ENCODE assay signal across 8 cellular contexts in the genomic region with DNA sequence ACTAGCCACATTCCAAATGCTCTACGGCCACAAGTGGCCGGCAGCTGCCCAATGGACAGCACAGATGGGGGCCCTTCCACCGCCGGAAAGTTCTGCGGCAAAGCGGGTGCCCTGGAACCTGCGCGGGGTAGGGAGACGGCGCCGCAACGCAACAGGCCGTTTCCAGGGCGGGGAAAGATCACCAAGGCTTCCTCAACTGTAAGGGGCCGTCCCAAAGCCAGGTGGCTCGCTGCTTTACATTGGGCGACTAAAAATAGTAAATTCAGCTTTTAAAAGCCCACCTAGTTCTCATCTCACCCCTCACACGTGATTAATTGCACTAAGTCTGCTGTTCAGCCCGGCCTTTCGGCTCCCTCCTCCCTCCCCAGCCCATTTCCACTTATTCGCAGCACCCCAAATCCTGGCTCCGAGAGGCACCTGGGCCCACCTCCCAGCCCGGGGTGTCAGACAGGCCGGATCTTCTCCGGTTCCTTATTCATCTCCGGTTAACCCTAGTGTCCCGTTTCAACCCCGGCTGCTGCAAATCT. TPM values are rescaled to one million over a fixed set of nuclear protein-coding genes. Genes with fewer than 3 reads are reported as not detected.
DNase-seq lines count a peak whose midpoint lies in the region; ATAC-seq and TF ChIP-seq lines count a peak whose summit lies in the region.

No MANE protein-coding gene starts in this region.

- H3K9me3 ChIP-seq in BLaER1 = no peaks in the 10 kb centered on the region
- H3K9me3 ChIP-seq in osteoblast (ENCODE audit: low read depth, low read length) = no peaks in the 10 kb centered on the region

- no peaks in the 10 kb centered on the region for H3K27me3 Mint-ChIP-seq in activated T-cell treated with anti-CD3 and anti-CD28 coated beads, Interleukin-2, amount 50 U/mL, for 4 hours (ENCODE audit: low read depth)

- H3K36me3 ChIP-seq in BLaER1 (peaks cover 38% of the 10 kb centered on the region), osteoblast (ENCODE audit: insufficient read depth, low read length) (peaks cover 21% of the 10 kb centered on the region)

- H3K4me1 ChIP-seq in BLaER1 (peaks cover 21% of the 10 kb centered on the region), osteoblast (ENCODE audit: insufficient read depth, low read length) (peaks cover 8% of the 10 kb centered on the region)

- H3K4me3 Mint-ChIP-seq in activated T-cell treated with anti-CD3 and anti-CD28 coated beads, Interleukin-2, amount 50 U/mL, for 4 hours = peak overlapping the region; percentile 98

- H3K9me3 Mint-ChIP-seq in activated T-cell treated with anti-CD3 and anti-CD28 coated beads, Interleukin-2, amount 50 U/mL, for 4 hours = no peaks in the 10 kb centered on the region

- H3K27me3 ChIP-seq in BLaER1 (no peaks in the 10 kb centered on the region), osteoblast (ENCODE audit: insufficient read depth, low read length) (no peaks in the 10 kb centered on the region)

- DNase-seq in NCI-H345 treated with DMSO at 0.1 percent for 48 hours (lab: John Stamatoyannopoulos, UW; ENCODE audit: unreplicated experiment) = peak; percentile 35
- peak; percentile 12 for DNase-seq in activated T-cell treated with anti-CD3 and anti-CD28 coated beads, Interleukin-2, amount 50 U/mL, for 4 hours
- DNase-seq in fibroblast of villous mesenchyme (ENCODE audit: low read depth) = peak; percentile 38
- DNase-seq in osteoblast (ENCODE audit: insufficient read length, low spot score, missing footprints) = peak; percentile 80
- no peak for DNase-seq in retina

- H2AFZ ChIP-seq in osteoblast (ENCODE audit: low read length) = peak overlapping the region; percentile 97

- ATAC-seq in GM21526 (IDR thresholded peaks at IDR 0.05; ENCODE audit: low FRiP score, unreplicated experiment) (peak; percentile 11), HG03139 (IDR thresholded peaks at IDR 0.05; ENCODE audit: unreplicated experiment) (no peak)
- peak; percentile 16 to 19 for ATAC-seq in activated T-cell treated with anti-CD3 and anti-CD28 coated beads, Interleukin-2, amount 50 U/mL, for 4 hours

- no peak for TF ChIP-seq CTCF in fibroblast of villous mesenchyme (IDR thresholded peaks at IDR 0.05; ENCODE audit: insufficient read depth, low read depth, low read length)
- no peak for TF ChIP-seq CTCF in osteoblast (IDR thresholded peaks at IDR 0.05; ENCODE audit: extremely low read depth, low read depth, low read length)

- peak overlapping the region; percentile 87 for H3K9ac ChIP-seq in BLaER1

- peaks cover 18% of the 10 kb centered on the region for H3K4me1 Mint-ChIP-seq in activated T-cell treated with anti-CD3 and anti-CD28 coated beads, Interleukin-2, amount 50 U/mL, for 4 hours (ENCODE audit: low read depth)

- H4K20me1 ChIP-seq in BLaER1 (peaks cover 26% of the 10 kb centered on the region), osteoblast (ENCODE audit: insufficient read depth, low read length) (peaks cover 6% of the 10 kb centered on the region)

- peaks cover 25% of the 10 kb centered on the region for H3K79me2 ChIP-seq in osteoblast (ENCODE audit: insufficient read depth, low read length)

- peaks cover 13% of the 10 kb centered on the region for H3K36me3 Mint-ChIP-seq in activated T-cell treated with anti-CD3 and anti-CD28 coated beads, Interleukin-2, amount 50 U/mL, for 4 hours (ENCODE audit: insufficient read depth)

- H3K4me3 ChIP-seq in BLaER1 = peak overlapping the region; percentile 99
- H3K4me3 ChIP-seq in fibroblast of villous mesenchyme (ENCODE audit: low read depth, low read length) = peak overlapping the region; percentile 96
- H3K4me3 ChIP-seq in osteoblast (ENCODE audit: insufficient read depth, low read length) = peak overlapping the region; percentile 95

- peak overlapping the region; percentile 82 for H3K27ac ChIP-seq in BLaER1
- H3K27ac ChIP-seq in osteoblast (ENCODE audit: low read depth, low read length) = peak overlapping the region; percentile 97

- H3K4me2 ChIP-seq in BLaER1 (peak overlapping the region; percentile 80), osteoblast (ENCODE audit: insufficient read depth, low read length) (peak overlapping the region; percentile 93)

RNA-seq across cellular contexts. Expression of a gene that starts 0.6 kb away (rescaled TPM):
- 10 to 100 TPM; 58.7 to 74.7 (median 63.7) TPM for total RNA-seq in activated T-cell treated with anti-CD3 and anti-CD28 coated beads, Interleukin-2, amount 50 U/mL, for 4 hours
- total RNA-seq in fibroblast of villous mesenchyme (12.6 and 20.3 TPM in 2 replicates), osteoblast (14.7 and 14.8 TPM in 2 replicates)

RNA-seq across cellular contexts. Expression of a gene that starts 26.2 kb away (rescaled TPM):
- 1 to 10 TPM in 1 of 3 donors, under 1 TPM in 2; 0.14 to 1.1 (median 0.66) TPM for total RNA-seq in activated T-cell treated with anti-CD3 and anti-CD28 coated beads, Interleukin-2, amount 50 U/mL, for 4 hours
- total RNA-seq in fibroblast of villous mesenchyme (0.32 TPM in 1 of 2 replicates, not detected in the other), osteoblast (0.72 TPM in 1 of 2 replicates, not detected in the other)
